ENCODE assay signal across 25 cellular contexts in the genomic region with DNA sequence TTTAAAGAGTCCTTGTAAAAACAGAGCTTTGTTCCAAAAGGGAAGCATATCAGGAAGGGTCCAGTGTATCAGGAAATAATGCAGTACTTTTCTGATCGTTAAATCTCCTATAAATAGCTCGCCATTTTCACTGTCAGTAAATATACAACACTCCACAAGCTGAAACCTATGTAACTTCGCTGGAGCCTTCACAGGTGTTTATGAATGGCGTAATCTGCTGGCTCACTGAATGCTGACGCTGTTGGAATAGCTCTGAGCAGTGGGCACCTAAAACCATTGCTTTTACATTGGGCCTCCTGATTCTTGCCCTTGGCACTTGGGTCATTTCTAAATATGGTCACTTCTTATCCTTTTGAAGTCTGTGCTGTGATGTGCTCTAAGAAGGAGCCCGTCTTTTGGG. TPM values are rescaled to one million over a fixed set of nuclear protein-coding genes. Genes with fewer than 3 reads are reported as not detected.
"Had no signal": no experiment of that assay in that cellular context is flagged by ENCODE, and none has a peak within 500 bp of the region (broad histone marks: within the 10 kb centered on the region; RNA-seq: fewer than 3 reads in every experiment).

No MANE protein-coding gene starts in this region.

- H3K4me3 ChIP-seq: ascending aorta, colonic mucosa, esophagus muscularis mucosa, hepatocyte, left ventricle myocardium inferior, tibial nerve, uterus had no signal

- ATAC-seq: activated CD4-positive, alpha-beta T cell treated with anti-CD3 and anti-CD28 coated beads for 36 hours; activated naive CD8-positive, alpha-beta T cell treated with anti-CD3 and anti-CD28 coated beads, Interleukin-2, amount 50 U/mL, for 24 hours; natural killer cell treated with Interleukin-12 subunit alpha and Interleukin-12 subunit beta and Interleukin-15 and Interleukin-18, amount 100 ng/mL, for 72 hours; right cardiac atrium had no signal

- H3K27ac ChIP-seq: ascending aorta, colonic mucosa, esophagus muscularis mucosa, hepatocyte, left ventricle myocardium inferior, parathyroid adenoma, tibial nerve, uterus had no signal

- H3K4me3 Mint-ChIP-seq: activated B cell treated with CpG ODN at 0.5 μM for 24 hours; activated CD4-positive, alpha-beta T cell treated with anti-CD3 and anti-CD28 coated beads for 36 hours; activated naive CD4-positive, alpha-beta T cell treated with anti-CD3 and anti-CD28 coated beads, Interleukin-2, amount 10 ng/mL, durations not matched to agents 7 days and 5 days; activated naive CD8-positive, alpha-beta T cell treated with anti-CD3 and anti-CD28 coated beads, Interleukin-2, amount 50 U/mL, for 24 hours; natural killer cell treated with Interleukin-12 subunit alpha and Interleukin-12 subunit beta and Interleukin-15 and Interleukin-18, amount 100 ng/mL, for 72 hours; stimulated activated naive CD8-positive, alpha-beta T cell treated with anti-CD3 and anti-CD28 coated beads, Interleukin-15, Interleukin-2, amounts not matched to agents 100 ng/mL and 50 ng/mL, for 24 hours; T-helper 1 cell treated with Interleukin-12 subunit alpha and Interleukin-12 subunit beta and Interleukin-4 antibody, amounts not matched to agents 30 μg/mL and 1 μg/mL, for 36 hours had no signal

- H3K4me1 ChIP-seq: parathyroid adenoma had no signal

- H3K9me3 ChIP-seq: ascending aorta, colonic mucosa, esophagus muscularis mucosa, left ventricle myocardium inferior, tibial nerve, uterus had no signal

- H3K9me3 Mint-ChIP-seq: activated B cell treated with CpG ODN at 0.5 μM for 24 hours; activated naive CD4-positive, alpha-beta T cell treated with anti-CD3 and anti-CD28 coated beads, Interleukin-2, amount 10 ng/mL, durations not matched to agents 7 days and 5 days; activated naive CD8-positive, alpha-beta T cell treated with anti-CD3 and anti-CD28 coated beads, Interleukin-2, amount 50 U/mL, for 24 hours; natural killer cell treated with Interleukin-12 subunit alpha and Interleukin-12 subunit beta and Interleukin-15 and Interleukin-18, amount 100 ng/mL, for 72 hours; stimulated activated naive CD8-positive, alpha-beta T cell treated with anti-CD3 and anti-CD28 coated beads, Interleukin-15, Interleukin-2, amounts not matched to agents 100 ng/mL and 50 ng/mL, for 24 hours; T-helper 1 cell treated with Interleukin-12 subunit alpha and Interleukin-12 subunit beta and Interleukin-4 antibody, amounts not matched to agents 30 μg/mL and 1 μg/mL, for 36 hours had no signal

- H3K27ac Mint-ChIP-seq: activated B cell treated with CpG ODN at 0.5 μM for 24 hours; activated CD4-positive, alpha-beta T cell treated with anti-CD3 and anti-CD28 coated beads for 36 hours; activated naive CD4-positive, alpha-beta T cell treated with anti-CD3 and anti-CD28 coated beads, Interleukin-2, amount 10 ng/mL, durations not matched to agents 7 days and 5 days; activated naive CD8-positive, alpha-beta T cell treated with anti-CD3 and anti-CD28 coated beads, Interleukin-2, amount 50 U/mL, for 24 hours; natural killer cell treated with Interleukin-12 subunit alpha and Interleukin-12 subunit beta and Interleukin-15 and Interleukin-18, amount 100 ng/mL, for 72 hours; stimulated activated naive CD8-positive, alpha-beta T cell treated with anti-CD3 and anti-CD28 coated beads, Interleukin-15, Interleukin-2, amounts not matched to agents 100 ng/mL and 50 ng/mL, for 24 hours; T-helper 1 cell treated with Interleukin-12 subunit alpha and Interleukin-12 subunit beta and Interleukin-4 antibody, amounts not matched to agents 30 μg/mL and 1 μg/mL, for 36 hours had no signal

- H3K36me3 ChIP-seq: ascending aorta, colonic mucosa, esophagus muscularis mucosa, left ventricle myocardium inferior, tibial nerve, uterus had no signal

- DNase-seq: activated B cell treated with CpG ODN at 0.5 μM for 24 hours; activated CD4-positive, alpha-beta T cell treated with anti-CD3 and anti-CD28 coated beads for 36 hours; activated CD4-positive, alpha-beta T cell treated with anti-CD3 and anti-CD28 coated beads, Interleukin-2, amount 50 U/mL, for 4 hours; activated CD8-positive, alpha-beta memory T cell treated with anti-CD3 and anti-CD28 coated beads, Interleukin-2, amount 50 U/mL, for 48 hours; activated naive CD4-positive, alpha-beta T cell treated with anti-CD3 and anti-CD28 coated beads, Interleukin-2, amount 10 ng/mL, durations not matched to agents 7 days and 5 days; activated naive CD8-positive, alpha-beta T cell treated with anti-CD3 and anti-CD28 coated beads, Interleukin-2, amount 50 U/mL, for 24 hours; activated T-cell treated with anti-CD3 and anti-CD28 coated beads, Interleukin-2, amount 50 U/mL, for 48 hours; colonic mucosa; glutamatergic neuron; kidney glomerular epithelial cell; left ventricle myocardium inferior; nucleus accumbens; right cardiac atrium; stimulated activated CD4-positive, alpha-beta T cell treated with anti-CD3 and anti-CD28 coated beads, Interleukin-4, amount 100 ng/mL, for 4 hours; substantia nigra; uterus had no signal

RNA-seq across cellular contexts. Expression of a gene that starts 4.3 kb away (rescaled TPM):
- total RNA-seq: activated B cell treated with CpG ODN at 0.5 μM for 24 hours; activated CD4-positive, alpha-beta T cell treated with anti-CD3 and anti-CD28 coated beads for 36 hours; activated CD8-positive, alpha-beta memory T cell treated with anti-CD3 and anti-CD28 coated beads for 36 hours; natural killer cell treated with Interleukin-12 subunit alpha and Interleukin-12 subunit beta and Interleukin-15 and Interleukin-18, amount 100 ng/mL, for 72 hours had no signal
